34 cellular contexts compared by ENCODE assay signal in genomic region chr7:106339513-106340246, GRCh38.
"Had no signal": no experiment of that assay in that cellular context is flagged by ENCODE, and none has a peak within 500 bp of the region (broad histone marks: within the 10 kb centered on the region; RNA-seq: fewer than 3 reads in every experiment).

No MANE protein-coding gene starts in this region.

- H3K4me1 ChIP-seq: ascending aorta, breast epithelium, colonic mucosa, esophagus squamous epithelium had no signal

- H3K4me2 ChIP-seq: hepatocyte had no signal

- H3K4me3 ChIP-seq: ascending aorta, breast epithelium, cardiac muscle cell, colonic mucosa, esophagus squamous epithelium, gastroesophageal sphincter, heart right ventricle, hepatocyte had no signal

- H3K27me3 Mint-ChIP-seq: activated CD4-positive, alpha-beta T cell treated with anti-CD3 and anti-CD28 coated beads, Interleukin-2, amount 10 ng/mL, durations not matched to agents 7 days and 5 days; activated CD8-positive, alpha-beta memory T cell treated with anti-CD3 and anti-CD28 coated beads, Interleukin-2, amount 10 ng/mL, durations not matched to agents 7 days and 5 days; T-helper 17 cell had no signal

- H3K27me3 ChIP-seq: ascending aorta, breast epithelium, cardiac muscle cell, colonic mucosa, esophagus squamous epithelium, gastroesophageal sphincter, heart right ventricle, hepatocyte had no signal

- H3K36me3 ChIP-seq: ascending aorta, breast epithelium, cardiac muscle cell, colonic mucosa, esophagus squamous epithelium, gastroesophageal sphincter, heart right ventricle, WERI-Rb-1 had no signal

- H3K9me3 ChIP-seq: ascending aorta, colonic mucosa had no signal

- H2AFZ ChIP-seq: hepatocyte had no signal

- ATAC-seq: activated CD4-positive, CD25-positive, alpha-beta regulatory T cell treated with anti-CD3 and anti-CD28 coated beads, Interleukin-2, amount 50 U/mL, for 24 hours; activated CD8-positive, alpha-beta memory T cell treated with anti-CD3 and anti-CD28 coated beads, Interleukin-2, amount 10 ng/mL, durations not matched to agents 7 days and 5 days; gastroesophageal sphincter; heart right ventricle; T-helper 17 cell had no signal

- H3K4me1 Mint-ChIP-seq: brain had no signal

- H3K4me3 Mint-ChIP-seq: activated B cell treated with CpG ODN at 0.5 μM for 24 hours; activated CD4-positive, alpha-beta memory T cell treated with anti-CD3 and anti-CD28 coated beads, Interleukin-2, amount 10 ng/mL, durations not matched to agents 7 days and 5 days; activated CD4-positive, alpha-beta T cell treated with anti-CD3 and anti-CD28 coated beads, Interleukin-2, amount 10 ng/mL, durations not matched to agents 7 days and 5 days; activated CD8-positive, alpha-beta memory T cell treated with anti-CD3 and anti-CD28 coated beads, Interleukin-2, amount 10 ng/mL, durations not matched to agents 7 days and 5 days; activated naive CD4-positive, alpha-beta T cell treated with anti-CD3 and anti-CD28 coated beads for 36 hours; activated naive CD4-positive, alpha-beta T cell treated with anti-CD3 and anti-CD28 coated beads, Interleukin-2, amount 50 U/mL, for 24 hours; activated naive CD8-positive, alpha-beta T cell treated with anti-CD3 and anti-CD28 coated beads, Interleukin-2, amount 10 ng/mL, durations not matched to agents 7 days and 5 days; brain; T-helper 17 cell; T-helper 2 cell treated with Interferon-gamma antibody and Interleukin-4, amounts not matched to agents 5 μg/mL and 100 μg/mL, for 36 hours had no signal

- H3K27ac ChIP-seq: ascending aorta, breast epithelium, cardiac muscle cell, colonic mucosa, epithelial cell of prostate, esophagus squamous epithelium, gastroesophageal sphincter, heart right ventricle, hepatocyte, WERI-Rb-1 had no signal

- H3K79me2 ChIP-seq: hepatocyte had no signal

- DNase-seq: activated B cell treated with CpG ODN at 0.5 μM for 24 hours; activated CD4-positive, alpha-beta memory T cell treated with anti-CD3 and anti-CD28 coated beads, Interleukin-2, amount 10 ng/mL, durations not matched to agents 7 days and 5 days; activated CD4-positive, alpha-beta T cell treated with anti-CD3 and anti-CD28 coated beads, Interleukin-2, amount 10 ng/mL, durations not matched to agents 7 days and 5 days; activated CD4-positive, alpha-beta T cell treated with anti-CD3 and anti-CD28 coated beads, Interleukin-2, amount 50 U/mL, for 4 hours; activated CD8-positive, alpha-beta memory T cell treated with anti-CD3 and anti-CD28 coated beads, Interleukin-2, amount 10 ng/mL, durations not matched to agents 7 days and 5 days; activated CD8-positive, alpha-beta memory T cell treated with anti-CD3 and anti-CD28 coated beads, Interleukin-2, amount 50 U/mL, for 4 hours; activated effector memory CD4-positive, alpha-beta T cell treated with Interleukin-2 at 50 U/mL for 16 hours; activated gamma-delta T cell treated with Interleukin-2 at 50 U/mL for 16 hours; activated naive CD4-positive, alpha-beta T cell treated with anti-CD3 and anti-CD28 coated beads for 36 hours; activated naive CD8-positive, alpha-beta T cell treated with anti-CD3 and anti-CD28 coated beads, Interleukin-2, amount 10 ng/mL, durations not matched to agents 7 days and 5 days; activated T-cell treated with anti-CD3 and anti-CD28 coated beads, Interleukin-2, amount 50 U/mL, for 48 hours; central memory CD4-positive, alpha-beta T cell; cerebellar nuclear complex; colonic mucosa; effector CD8-positive, alpha-beta T cell; esophagus squamous epithelium; foreskin melanocyte; heart right ventricle; T-helper 1 cell; T-helper 17 cell; T1000; WERI-Rb-1 had no signal

- H3K36me3 Mint-ChIP-seq: brain had no signal

- H3K27ac Mint-ChIP-seq: activated B cell treated with CpG ODN at 0.5 μM for 24 hours; activated CD4-positive, alpha-beta memory T cell treated with anti-CD3 and anti-CD28 coated beads, Interleukin-2, amount 10 ng/mL, durations not matched to agents 7 days and 5 days; activated CD4-positive, alpha-beta T cell treated with anti-CD3 and anti-CD28 coated beads, Interleukin-2, amount 10 ng/mL, durations not matched to agents 7 days and 5 days; activated CD8-positive, alpha-beta memory T cell treated with anti-CD3 and anti-CD28 coated beads, Interleukin-2, amount 10 ng/mL, durations not matched to agents 7 days and 5 days; activated naive CD4-positive, alpha-beta T cell treated with anti-CD3 and anti-CD28 coated beads for 36 hours; activated naive CD4-positive, alpha-beta T cell treated with anti-CD3 and anti-CD28 coated beads, Interleukin-2, amount 50 U/mL, for 24 hours; activated naive CD8-positive, alpha-beta T cell treated with anti-CD3 and anti-CD28 coated beads, Interleukin-2, amount 10 ng/mL, durations not matched to agents 7 days and 5 days; brain; T-helper 17 cell; T-helper 2 cell treated with Interferon-gamma antibody and Interleukin-4, amounts not matched to agents 5 μg/mL and 100 μg/mL, for 36 hours had no signal

- FAIRE-seq: endometrium, endothelial cell of umbilical vein had no signal
